Comparison of ENCODE assay signal across 15 cellular contexts in the genomic region with DNA sequence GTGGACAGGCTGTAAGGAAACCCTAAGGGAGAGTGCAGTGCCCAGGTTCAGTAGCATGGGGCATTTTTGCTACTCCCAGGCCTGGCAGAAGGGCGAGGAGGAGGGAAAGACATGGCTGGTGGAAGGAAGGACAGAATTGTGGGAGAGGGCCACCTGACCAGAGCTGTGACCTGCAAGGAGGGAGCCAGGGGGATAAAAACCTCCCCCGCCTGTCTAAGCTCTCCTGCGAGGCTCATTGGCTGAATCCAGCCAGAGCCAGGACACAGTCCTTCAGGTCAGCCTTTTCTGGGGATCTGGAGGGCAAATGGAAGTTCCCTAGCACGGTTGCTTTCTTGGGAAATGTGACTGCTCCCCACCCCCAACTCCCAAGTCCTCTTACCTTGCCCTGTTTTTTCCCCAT. TPM values are rescaled to one million over a fixed set of nuclear protein-coding genes. Genes with fewer than 3 reads are reported as not detected.
DNase-seq lines count a peak whose midpoint lies in the region; ATAC-seq, FAIRE-seq and TF ChIP-seq lines count a peak whose summit lies in the region.
"Had no signal": no experiment of that assay in that cellular context is flagged by ENCODE, and none has a peak within 500 bp of the region (broad histone marks: within the 10 kb centered on the region; RNA-seq: fewer than 3 reads in every experiment).

No MANE protein-coding gene starts in this region.

- 88 to 93% methylated on average over 4 of the region's 4 CpGs for WGBS in heart right ventricle, 2 donors

- no peaks in the 10 kb centered on the region for H3K27me3 ChIP-seq in heart right ventricle
- no peaks in the 10 kb centered on the region for H3K27me3 ChIP-seq in osteoblast (ENCODE audit: insufficient read depth, low read length)
- H3K27me3 ChIP-seq in upper lobe of right lung = no peaks in the 10 kb centered on the region
- H3K27me3 ChIP-seq: cardiac muscle cell had no signal

- H3K27ac Mint-ChIP-seq in effector memory CD8-positive, alpha-beta T cell = peak overlapping the region; percentile 30 to 75
- H3K27ac Mint-ChIP-seq: GM23338 had no signal

- peaks cover 61 to 66% of the 10 kb centered on the region in 2 donors for H3K4me1 Mint-ChIP-seq in effector memory CD8-positive, alpha-beta T cell (ENCODE audit: low read depth in 2 of 2)

- H3K36me3 ChIP-seq in heart right ventricle (no peaks in the 10 kb centered on the region), osteoblast (ENCODE audit: insufficient read depth, low read length) (no peaks in the 10 kb centered on the region), upper lobe of right lung (no peaks in the 10 kb centered on the region)
- H3K36me3 ChIP-seq: cardiac muscle cell had no signal

- H3K4me1 ChIP-seq in heart right ventricle = peaks cover 22 to 81% (median 51%) of the 10 kb centered on the region in 9 donors
- H3K4me1 ChIP-seq in osteoblast (ENCODE audit: insufficient read depth, low read length) = peaks cover 44% of the 10 kb centered on the region
- peaks cover 48% of the 10 kb centered on the region for H3K4me1 ChIP-seq in upper lobe of right lung

- H3K4me3 ChIP-seq in heart right ventricle = no peak overlapping the region
- no peak overlapping the region for H3K4me3 ChIP-seq in osteoblast (ENCODE audit: insufficient read depth, low read length)
- no peak overlapping the region for H3K4me3 ChIP-seq in upper lobe of right lung
- H3K4me3 ChIP-seq: cardiac muscle cell, GM23338 had no signal

- intact Hi-C loops in heart right ventricle (cut with DNase I) = loop anchor here in 3 of 10 donors (5.0 kb wide), 2 partner anchors 56 to 61 kb away; partner anchors contain the start of gene PLEKHO2 (in 2 of the 3)
- intact Hi-C loops in cardiac septum (cut with DNase I) = loop anchor here (5.0 kb wide), 1 partner anchor 56 kb away; the partner anchor contains the start of gene PLEKHO2
- intact Hi-C loops in upper lobe of right lung (cut with DNase I) = no loop called here

- no peak overlapping the region for H3K4me3 Mint-ChIP-seq in effector memory CD8-positive, alpha-beta T cell
- H3K4me3 Mint-ChIP-seq: activated naive CD4-positive, alpha-beta T cell treated with anti-CD3 and anti-CD28 coated beads, Interleukin-2, amount 10 ng/mL, durations not matched to agents 7 days and 5 days; GM23338; stimulated activated naive B cell treated with anti-CD40 and anti-IgM and Interleukin-4, amounts not matched to agents 10 μg/mL and 1 μg/mL and 100 μg/mL, for 72 hours had no signal

- H3K27ac ChIP-seq in heart right ventricle (peak overlapping the region in 9 of 10 donors; percentile 26 to 98 (median 87)), osteoblast (ENCODE audit: low read depth, low read length) (no peak overlapping the region), upper lobe of right lung (peak overlapping the region; percentile 91)
- H3K27ac ChIP-seq: cardiac muscle cell had no signal

- ATAC-seq in heart right ventricle (no peak), upper lobe of right lung (no peak)
- no peak for ATAC-seq in effector memory CD8-positive, alpha-beta T cell (replicated peaks)
- ATAC-seq: GM23338; naive thymus-derived CD4-positive, alpha-beta T cell; stimulated activated naive B cell treated with anti-CD40 and anti-IgM and Interleukin-4, amounts not matched to agents 10 μg/mL and 1 μg/mL and 100 μg/mL, for 72 hours had no signal

- H3K27me3 Mint-ChIP-seq in effector memory CD8-positive, alpha-beta T cell = no peaks in the 10 kb centered on the region
- H3K27me3 Mint-ChIP-seq: activated naive CD4-positive, alpha-beta T cell treated with anti-CD3 and anti-CD28 coated beads, Interleukin-2, amount 10 ng/mL, durations not matched to agents 7 days and 5 days; naive thymus-derived CD4-positive, alpha-beta T cell; stimulated activated naive B cell treated with anti-CD40 and anti-IgM and Interleukin-4, amounts not matched to agents 10 μg/mL and 1 μg/mL and 100 μg/mL, for 72 hours had no signal

- peaks cover 30% of the 10 kb centered on the region for H3K36me3 Mint-ChIP-seq in effector memory CD8-positive, alpha-beta T cell (ENCODE audit: insufficient read depth)

- H3K9me3 ChIP-seq in heart right ventricle = peaks cover 0 to 21% (median 10%) of the 10 kb centered on the region in 11 donors
- peaks cover 5% of the 10 kb centered on the region for H3K9me3 ChIP-seq in osteoblast (ENCODE audit: low read depth, low read length)
- H3K9me3 ChIP-seq in upper lobe of right lung = peaks cover 5% of the 10 kb centered on the region

- TF ChIP-seq CTCF in heart right ventricle (IDR thresholded peaks at IDR 0.05) = no peak
- no peak for TF ChIP-seq CTCF in osteoblast (IDR thresholded peaks at IDR 0.05; ENCODE audit: extremely low read depth, low read depth, low read length)
- no peak for TF ChIP-seq CTCF in upper lobe of right lung (IDR thresholded peaks at IDR 0.05)

- no peak for DNase-seq in heart right ventricle
- no peak for DNase-seq in cardiac septum (ENCODE audit: low spot score)
- no peak for DNase-seq in effector memory CD8-positive, alpha-beta T cell
- DNase-seq in osteoblast (ENCODE audit: insufficient read length, low spot score, missing footprints) = no peak
- no peak for DNase-seq in upper lobe of right lung
- DNase-seq in NCI-H2107 treated with DMSO at 0.1 percent for 48 hours (lab: John Stamatoyannopoulos, UW; ENCODE audit: unreplicated experiment) = no peak
- DNase-seq in GM19239 (ENCODE audit: insufficient read length, low spot score) = no peak
- no peak for DNase-seq in NCI-H2081 treated with DMSO at 0.1 percent for 48 hours (lab: John Stamatoyannopoulos, UW)
- DNase-seq: activated naive CD4-positive, alpha-beta T cell treated with anti-CD3 and anti-CD28 coated beads, Interleukin-2, amount 10 ng/mL, durations not matched to agents 7 days and 5 days; naive thymus-derived CD4-positive, alpha-beta T cell; stimulated activated naive B cell treated with anti-CD40 and anti-IgM and Interleukin-4, amounts not matched to agents 10 μg/mL and 1 μg/mL and 100 μg/mL, for 72 hours had no signal

- H3K79me2 ChIP-seq in osteoblast (ENCODE audit: insufficient read depth, low read length) = no peaks in the 10 kb centered on the region

- no peaks in the 10 kb centered on the region for H4K20me1 ChIP-seq in osteoblast (ENCODE audit: insufficient read depth, low read length)

- FAIRE-seq in GM19239 (lab: Jason Lieb, UNC) = no peak
- FAIRE-seq: endothelial cell of umbilical vein, keratinocyte had no signal

- H2AFZ ChIP-seq in osteoblast (ENCODE audit: low read length) = peak overlapping the region; percentile 20
- H2AFZ ChIP-seq: GM23338 had no signal

- peaks cover 0 to 1% of the 10 kb centered on the region in 2 donors for H3K9me3 Mint-ChIP-seq in effector memory CD8-positive, alpha-beta T cell

- H3K4me2 ChIP-seq in osteoblast (ENCODE audit: insufficient read depth, low read length) = no peak overlapping the region
- H3K4me2 ChIP-seq: GM23338 had no signal

RNA-seq across cellular contexts. Expression of gene ANKDD1A, which starts 13.3 kb away (rescaled TPM):
- total RNA-seq in heart right ventricle (1 to 10 TPM in 7 of 10 donors, under 1 TPM in 3; 0.70 to 1.9 (median 1.3) TPM), cardiac septum (1.4 TPM), osteoblast (3.8 and 6.2 TPM in 2 replicates), upper lobe of right lung (6.0 TPM)
- polyA plus RNA-seq in heart right ventricle = 1 to 10 TPM; 1.1 to 1.9 TPM

RNA-seq across cellular contexts. Expression of gene PLEKHO2, which starts 56.7 kb away (rescaled TPM):
- total RNA-seq in heart right ventricle (10 to 100 TPM in 3 of 10 donors, 1 to 10 TPM in 7; 5.9 to 24.2 (median 9.7) TPM), cardiac septum (10.4 TPM), osteoblast (38.3 and 41.6 TPM in 2 replicates), upper lobe of right lung (62.8 TPM)
- 10 to 100 TPM in 1 of 2 donors, 1 to 10 TPM in 1; 7.2 to 10.2 TPM for polyA plus RNA-seq in heart right ventricle
